Comparison of ENCODE assay signal across 16 cellular contexts in the genomic region with DNA sequence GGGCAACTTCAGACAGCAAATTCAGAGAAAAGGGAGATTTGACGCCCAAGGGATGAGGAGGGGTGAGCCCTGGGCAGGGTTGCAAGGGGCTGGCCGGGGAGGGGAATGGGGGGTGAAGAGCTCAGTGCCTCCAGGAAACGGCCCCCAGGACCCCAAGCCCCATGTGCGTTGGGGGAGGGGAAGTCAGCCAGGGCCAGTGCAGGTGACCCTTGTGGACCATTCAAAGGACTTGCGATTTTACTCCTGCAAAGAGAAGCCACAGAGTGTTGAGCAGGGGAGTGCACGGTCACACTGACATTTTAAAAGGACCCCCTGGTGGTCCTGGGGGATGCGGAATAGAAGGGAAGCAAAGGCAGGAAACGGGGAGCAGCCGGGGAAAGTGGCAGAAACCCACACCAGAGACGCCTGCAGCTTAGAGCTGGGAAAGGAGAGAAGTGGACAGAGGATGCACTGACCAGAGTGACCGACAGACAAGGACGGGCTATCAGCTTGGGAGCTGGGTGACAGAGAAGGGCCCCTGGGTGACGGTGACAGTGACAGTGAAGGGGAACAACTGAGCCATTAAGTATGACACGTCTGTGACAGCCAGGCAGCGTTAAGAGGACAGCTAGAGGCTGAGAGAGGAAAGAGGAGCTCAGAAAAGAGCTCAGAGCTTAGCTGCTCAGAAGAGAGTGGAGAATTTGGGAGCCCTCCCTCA. TPM values are rescaled to one million over a fixed set of nuclear protein-coding genes. Genes with fewer than 3 reads are reported as not detected.
DNase-seq lines count a peak whose midpoint lies in the region; ATAC-seq and TF ChIP-seq lines count a peak whose summit lies in the region.
"Had no signal": no experiment of that assay in that cellular context is flagged by ENCODE, and none has a peak within 500 bp of the region (broad histone marks: within the 10 kb centered on the region; RNA-seq: fewer than 3 reads in every experiment).

No MANE protein-coding gene starts in this region.

- H3K79me2 ChIP-seq in PC-3 (ENCODE audit: low read length) (no peaks in the 10 kb centered on the region), osteoblast (ENCODE audit: insufficient read depth, low read length) (no peaks in the 10 kb centered on the region)

- H3K27me3 ChIP-seq in PC-3 (ENCODE audit: low read length) (no peaks in the 10 kb centered on the region), osteoblast (ENCODE audit: insufficient read depth, low read length) (peaks cover 7% of the 10 kb centered on the region)
- H3K27me3 ChIP-seq: BLaER1 treated with 17β-estradiol and CSF1 and Interleukin-3, amounts not matched to agents 10 nM and 100 nM; Peyer's patch had no signal

- H2AFZ ChIP-seq in PC-3 (ENCODE audit: low read length) (no peak overlapping the region), osteoblast (ENCODE audit: low read length) (no peak overlapping the region)

- no peaks in the 10 kb centered on the region for H3K36me3 Mint-ChIP-seq in T-helper 1 cell treated with Interleukin-12 subunit alpha and Interleukin-12 subunit beta and Interleukin-4 antibody, amounts not matched to agents 30 μg/mL and 1 μg/mL, for 36 hours (ENCODE audit: low read depth)
- H3K36me3 Mint-ChIP-seq in chondrocyte (ENCODE audit: low read depth): peaks cover 3% of the 10 kb centered on the region
- H3K36me3 Mint-ChIP-seq: CD4-positive, alpha-beta memory T cell had no signal

- peaks cover 12% of the 10 kb centered on the region for H3K27me3 Mint-ChIP-seq in T-helper 1 cell treated with Interleukin-12 subunit alpha and Interleukin-12 subunit beta and Interleukin-4 antibody, amounts not matched to agents 30 μg/mL and 1 μg/mL, for 36 hours (ENCODE audit: low read depth)
- H3K27me3 Mint-ChIP-seq in chondrocyte (ENCODE audit: low read depth): peaks cover 29% of the 10 kb centered on the region

- H3K9me3 Mint-ChIP-seq in T-helper 1 cell treated with Interleukin-12 subunit alpha and Interleukin-12 subunit beta and Interleukin-4 antibody, amounts not matched to agents 30 μg/mL and 1 μg/mL, for 36 hours: no peaks in the 10 kb centered on the region
- peaks cover 6% of the 10 kb centered on the region for H3K9me3 Mint-ChIP-seq in chondrocyte (ENCODE audit: low read depth)

- no peaks in the 10 kb centered on the region for H4K20me1 ChIP-seq in PC-3 (ENCODE audit: low read length)
- H4K20me1 ChIP-seq in osteoblast (ENCODE audit: insufficient read depth, low read length): no peaks in the 10 kb centered on the region

- H3K27ac Mint-ChIP-seq in T-helper 1 cell treated with Interleukin-12 subunit alpha and Interleukin-12 subunit beta and Interleukin-4 antibody, amounts not matched to agents 30 μg/mL and 1 μg/mL, for 36 hours: peak overlapping the region; percentile 4
- no peak overlapping the region for H3K27ac Mint-ChIP-seq in chondrocyte (ENCODE audit: unreplicated experiment)
- H3K27ac Mint-ChIP-seq: HFFc6 had no signal

- H3K4me1 ChIP-seq in PC-3 (ENCODE audit: insufficient read depth, low read length) (no peaks in the 10 kb centered on the region), osteoblast (ENCODE audit: insufficient read depth, low read length) (no peaks in the 10 kb centered on the region)
- H3K4me1 ChIP-seq: Peyer's patch had no signal

- no peak for DNase-seq in T-helper 1 cell
- DNase-seq in PC-3: no peak
- DNase-seq in chondrocyte (ENCODE audit: low spot score): peak; percentile 54
- peak; percentile 22 for DNase-seq in osteoblast (ENCODE audit: insufficient read length, low spot score, missing footprints)
- DNase-seq: 8988T, NCI-H1048, NCI-H1417 treated with DMSO at 0.1 percent for 48 hours had no signal

- H3K9me3 ChIP-seq in PC-3 (ENCODE audit: low read length): peaks cover 1% of the 10 kb centered on the region; the same call in 1 of the 2 replicates
- no peaks in the 10 kb centered on the region for H3K9me3 ChIP-seq in osteoblast (ENCODE audit: low read depth, low read length)
- H3K9me3 ChIP-seq: Caco-2, Peyer's patch had no signal

- peaks cover 6% of the 10 kb centered on the region for H3K4me1 Mint-ChIP-seq in T-helper 1 cell treated with Interleukin-12 subunit alpha and Interleukin-12 subunit beta and Interleukin-4 antibody, amounts not matched to agents 30 μg/mL and 1 μg/mL, for 36 hours (ENCODE audit: low read depth)
- H3K4me1 Mint-ChIP-seq in chondrocyte (ENCODE audit: low read depth): no peaks in the 10 kb centered on the region

- H3K4me2 ChIP-seq in PC-3 (ENCODE audit: low read length): no peak overlapping the region
- no peak overlapping the region for H3K4me2 ChIP-seq in osteoblast (ENCODE audit: insufficient read depth, low read length)

- no TSS peak for BruUV-seq in PC-3 (replicated peaks; lab: Mats Ljungman, UMichigan)

- ATAC-seq in PC-3 (peak; percentile 23; the same call in 1 of the 2 replicates), HG03159 (IDR thresholded peaks at IDR 0.05; ENCODE audit: unreplicated experiment) (no peak), HG03469 (IDR thresholded peaks at IDR 0.05; ENCODE audit: unreplicated experiment) (no peak)

- H3K9me2 ChIP-seq in PC-3 (replicated peaks; ENCODE audit: low read length): no peaks in the 10 kb centered on the region

- CTCF ChIA-PET in PC-3 (lab: Charles Lee): no interaction called here

- intact Hi-C loops in PC-3 (cut with micrococcal nuclease): loop anchor here (10.0 kb wide), 1 partner anchor 1135 kb away; no protein-coding TSS in a partner anchor

- no peak overlapping the region for H3K4me3 ChIP-seq in PC-3 (ENCODE audit: low read length)
- H3K4me3 ChIP-seq in osteoblast (ENCODE audit: insufficient read depth, low read length): no peak overlapping the region
- H3K4me3 ChIP-seq: Peyer's patch had no signal

- H3K36me3 ChIP-seq in PC-3 (ENCODE audit: low read depth, low read length) (no peaks in the 10 kb centered on the region), osteoblast (ENCODE audit: insufficient read depth, low read length) (no peaks in the 10 kb centered on the region)
- H3K36me3 ChIP-seq: BLaER1 treated with 17β-estradiol and CSF1 and Interleukin-3, amounts not matched to agents 10 nM and 100 nM; Peyer's patch had no signal

- POLR2A ChIA-PET in PC-3 (lab: Charles Lee; ENCODE audit: unreplicated experiment): no interaction called here

- no peak overlapping the region for H3K9ac ChIP-seq in PC-3 (ENCODE audit: low read length)
- H3K9ac ChIP-seq: BLaER1 treated with 17β-estradiol and CSF1 and Interleukin-3, amounts not matched to agents 10 nM and 100 nM had no signal

- H3K4me3 Mint-ChIP-seq in T-helper 1 cell treated with Interleukin-12 subunit alpha and Interleukin-12 subunit beta and Interleukin-4 antibody, amounts not matched to agents 30 μg/mL and 1 μg/mL, for 36 hours: no peak overlapping the region
- H3K4me3 Mint-ChIP-seq in chondrocyte (ENCODE audit: unreplicated experiment): no peak overlapping the region
- H3K4me3 Mint-ChIP-seq: HFFc6 had no signal

- H3K27ac ChIP-seq in PC-3 (ENCODE audit: low read length) (no peak overlapping the region), osteoblast (ENCODE audit: low read depth, low read length) (no peak overlapping the region)
- H3K27ac ChIP-seq: BLaER1 treated with 17β-estradiol and CSF1 and Interleukin-3, amounts not matched to agents 10 nM and 100 nM; HL-60; Peyer's patch had no signal

- H3F3A ChIP-seq in PC-3 (ENCODE audit: low read length, unreplicated experiment): no peaks in the 10 kb centered on the region

- no peak for TF ChIP-seq CTCF in PC-3 (conservative IDR thresholded peaks at IDR 0.05; ENCODE audit: low read depth, low read length)
- TF ChIP-seq CTCF in chondrocyte (IDR thresholded peaks at IDR 0.05): no peak
- TF ChIP-seq CTCF in osteoblast (IDR thresholded peaks at IDR 0.05; ENCODE audit: extremely low read depth, low read depth, low read length): no peak

RNA-seq across cellular contexts. Expression of a gene that starts 54.0 kb away (rescaled TPM):
- 12.6 and 20.8 TPM in 2 replicates for total RNA-seq in PC-3 (2014; rRNA removed)
- total RNA-seq in chondrocyte: 0.82 to 1.9 TPM (median 1.8 TPM) in 3 replicates
- 0.59 and 0.72 TPM in 2 replicates for total RNA-seq in osteoblast

Comparison
In these comparisons a context has a peak if more than half of its experiments do, and no peak if none do; other contexts are left out.
1. DNase-seq: peak in chondrocyte (single experiment) and osteoblast (single experiment); none in T-helper 1 cell (0 of 5) and PC-3 (single experiment).